In genomic region chr17:74737299-74738050, GRCh38 we compare ENCODE assay signal across 1 cellular context.
TF ChIP-seq lines count a peak whose summit lies in the region.

No MANE protein-coding gene starts in this region.

TF ChIP-seq in GM23338, 12 proteins besides CTCF, POLR2A, EP300 and RAD21 (continued from another document):
- TF ChIP-seq JUNB (IDR thresholded peaks at IDR 0.05; ENCODE audit: unreplicated experiment) = no peak
